ENCODE assay signal across 1 cellular context in genomic region chr20:45725134-45725533, GRCh38.
A peak's percentile ranks its signal among the peaks of the same experiment; 100 is the strongest.
TF ChIP-seq lines count a peak whose summit lies in the region.

No MANE protein-coding gene starts in this region.

TF ChIP-seq in HepG2, 621 proteins besides CTCF, POLR2A, EP300 and RAD21 (continued from another document and continues in another):
- TF ChIP-seq ATF2 (CRISPR knock-in tag; IDR thresholded peaks at IDR 0.05) (peak; percentile 75), ZMYM2 (CRISPR knock-in tag; IDR thresholded peaks at IDR 0.05) (0 out of 2 replicates have a peak, but pooled peaks have one; percentile 40), FOXO1 (CRISPR knock-in tag; IDR thresholded peaks at IDR 0.05) (peak; percentile 41; the same call in 1 of the 2 replicates), RFX1 (IDR thresholded peaks at IDR 0.05) (no peak), CEBPG (CRISPR knock-in tag; IDR thresholded peaks at IDR 0.05) (peak; percentile 91), ZBTB8A (CRISPR knock-in tag; IDR thresholded peaks at IDR 0.05; ENCODE audit: borderline replicate concordance, low read depth) (no peak), ELF1 (CRISPR knock-in tag; IDR thresholded peaks at IDR 0.05) (no peak), CENPT (CRISPR knock-in tag; IDR thresholded peaks at IDR 0.05; ENCODE audit: low read depth) (no peak), ZNF577 (CRISPR knock-in tag; IDR thresholded peaks at IDR 0.05; ENCODE audit: borderline replicate concordance, low read depth) (no peak), JDP2 (CRISPR knock-in tag; IDR thresholded peaks at IDR 0.05; ENCODE audit: borderline replicate concordance) (no peak), GATAD2A (CRISPR knock-in tag; IDR thresholded peaks at IDR 0.05) (peak; percentile 86), ZBTB26 (CRISPR knock-in tag; IDR thresholded peaks at IDR 0.05; ENCODE audit: borderline replicate concordance) (no peak), ZNF3 (CRISPR knock-in tag; IDR thresholded peaks at IDR 0.05) (peak; percentile 96), RCOR2 (CRISPR knock-in tag; IDR thresholded peaks at IDR 0.05) (no peak; the same call in 1 of the 2 replicates), ZNF552 (CRISPR knock-in tag; IDR thresholded peaks at IDR 0.05; ENCODE audit: borderline replicate concordance) (no peak), ZFP90 (CRISPR knock-in tag; IDR thresholded peaks at IDR 0.05; ENCODE audit: borderline replicate concordance) (no peak), ZNF331 (CRISPR knock-in tag; IDR thresholded peaks at IDR 0.05) (peak; percentile 89), SPEN (CRISPR knock-in tag; IDR thresholded peaks at IDR 0.05; ENCODE audit: low read depth) (no peak), ZNF567 (CRISPR knock-in tag; IDR thresholded peaks at IDR 0.05; ENCODE audit: borderline replicate concordance) (no peak), SOX6 (IDR thresholded peaks at IDR 0.05) (no peak), SOX6 (CRISPR knock-in tag; IDR thresholded peaks at IDR 0.05) (peak; percentile 89), ZNF777 (CRISPR knock-in tag; IDR thresholded peaks at IDR 0.05) (no peak), ZMYM3 (CRISPR knock-in tag; IDR thresholded peaks at IDR 0.05) (peak; percentile 45; the same call in 1 of the 2 replicates), IKZF4 (CRISPR knock-in tag; IDR thresholded peaks at IDR 0.05; ENCODE audit: borderline replicate concordance, low read depth, not compliant biosample characterization) (no peak), FOSL1 (CRISPR knock-in tag; IDR thresholded peaks at IDR 0.05; ENCODE audit: borderline replicate concordance) (no peak), ZNF598 (CRISPR knock-in tag; IDR thresholded peaks at IDR 0.05; ENCODE audit: borderline replicate concordance) (no peak), ZNF639 (CRISPR knock-in tag; conservative IDR thresholded peaks at IDR 0.05) (no peak), ZNF224 (CRISPR knock-in tag; IDR thresholded peaks at IDR 0.05) (no peak), NR2F6 (IDR thresholded peaks at IDR 0.05) (peak; percentile 78), NR2F6 (CRISPR knock-in tag; IDR thresholded peaks at IDR 0.05) (peak; percentile 74), IRF2 (CRISPR knock-in tag; IDR thresholded peaks at IDR 0.05) (peak; percentile 62), AFF4 (CRISPR knock-in tag; IDR thresholded peaks at IDR 0.05) (no peak), GATAD1 (CRISPR knock-in tag; IDR thresholded peaks at IDR 0.05) (no peak), ZSCAN22 (CRISPR knock-in tag; IDR thresholded peaks at IDR 0.05) (no peak), ZSCAN12 (CRISPR knock-in tag; IDR thresholded peaks at IDR 0.05) (no peak), ZNF281 (CRISPR knock-in tag; IDR thresholded peaks at IDR 0.05; ENCODE audit: borderline replicate concordance) (no peak; the same call in 1 of the 2 replicates), HMG20A (CRISPR knock-in tag; IDR thresholded peaks at IDR 0.05; ENCODE audit: borderline replicate concordance) (peak; percentile 83), PAXIP1 (CRISPR knock-in tag; conservative IDR thresholded peaks at IDR 0.05) (peak; percentile 65), ZNF704 (CRISPR knock-in tag; IDR thresholded peaks at IDR 0.05; ENCODE audit: borderline replicate concordance) (no peak), SP2 (CRISPR knock-in tag; IDR thresholded peaks at IDR 0.05) (no peak), KDM3A (CRISPR knock-in tag; IDR thresholded peaks at IDR 0.05; ENCODE audit: low read depth) (peak; percentile 60; the same call in 1 of the 2 replicates), REST (IDR thresholded peaks at IDR 0.05; ENCODE audit: borderline replicate concordance in 1 of 2, low read depth in 1 of 2, low read length in 2 of 2) (peak in 1 of 2 experiments; percentile 35; a peak in 1 of 4 replicates), NFYB (CRISPR knock-in tag; IDR thresholded peaks at IDR 0.05) (no peak), ZNF768 (CRISPR knock-in tag; IDR thresholded peaks at IDR 0.05) (no peak), NCOA2 (CRISPR knock-in tag; IDR thresholded peaks at IDR 0.05) (peak; percentile 84)
